8 cellular contexts compared by ENCODE assay signal in the genomic region with DNA sequence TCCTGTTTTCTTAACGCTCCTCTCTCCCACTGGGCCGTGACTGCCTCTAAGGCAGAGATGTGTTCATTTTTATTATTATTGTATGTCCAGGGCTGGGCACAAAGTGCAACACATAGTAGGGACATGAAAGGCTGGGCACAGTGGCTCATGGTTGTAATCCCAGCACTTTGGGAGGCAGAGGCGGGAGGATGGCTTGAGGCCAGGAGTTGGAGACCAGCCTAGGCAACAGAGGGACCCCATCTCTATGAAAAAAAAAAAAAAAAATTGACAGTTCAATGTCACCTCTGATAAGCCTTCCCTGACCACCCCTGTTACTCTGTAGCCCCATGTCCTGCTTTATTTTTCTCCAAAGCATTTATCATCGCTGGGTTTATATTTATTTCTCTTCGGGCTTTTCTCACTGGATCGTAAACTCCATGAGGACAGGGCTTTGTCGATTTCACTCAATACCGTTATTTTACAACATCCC. TPM values are rescaled to one million over a fixed set of nuclear protein-coding genes. Genes with fewer than 3 reads are reported as not detected.
DNase-seq lines count a peak whose midpoint lies in the region; ATAC-seq, FAIRE-seq and TF ChIP-seq lines count a peak whose summit lies in the region.

No MANE protein-coding gene starts in this region.

- no peak overlapping the region for H3K4me2 ChIP-seq in K562 (ENCODE audit: insufficient read depth, low read length)

- H3K9me3 ChIP-seq in heart left ventricle, result no peaks in the 10 kb centered on the region
- H3K9me3 ChIP-seq in K562 (replicated peaks; ENCODE audit: control insufficient read depth, insufficient read depth, low read depth, low read length), result peaks cover 7% of the 10 kb centered on the region
- no peaks in the 10 kb centered on the region for H3K9me3 ChIP-seq in muscle layer of colon (ENCODE audit: low read length)

- no peak for TF ChIP-seq EP300 in K562 (IDR thresholded peaks at IDR 0.05; ENCODE audit: low read length)

- TF ChIP-seq RAD21 in K562 (CRISPR knock-in tag; conservative IDR thresholded peaks at IDR 0.05 in 1 of 2, IDR thresholded peaks at IDR 0.05 in 1 of 2), result no peak

- peaks cover 24% of the 10 kb centered on the region for H3K36me3 Mint-ChIP-seq in type B pancreatic cell

- H3K4me3 ChIP-seq in heart left ventricle (peak overlapping the region in 9 of 12 donors; percentile 68 to 86 (median 77)), K562 (no peak overlapping the region), muscle layer of colon (ENCODE audit: low read depth in 1 of 2, low read length in 2 of 2) (peak overlapping the region; percentile 38 to 97), foreskin fibroblast (ENCODE audit: low read depth in 1 of 2, low read length in 2 of 2) (peak overlapping the region in 1 of 2 donors; percentile 10)

- intact Hi-C loops in heart left ventricle (cut with DNase I), result loop anchor here in 1 of 10 donors (2.0 kb wide), 1 partner anchor 17 kb away; a partner anchor contains a TSS
- intact Hi-C loops in Right ventricle myocardium inferior (cut with DNase I), result no loop called here
- intact Hi-C loops in K562 (cut with micrococcal nuclease), result loop anchor here (2.0 to 5.0 kb wide), 3 partner anchors 17 to 278 kb away; a partner anchor contains a TSS

- peak overlapping the region; percentile 86 for H2AFZ ChIP-seq in K562 (ENCODE audit: low read depth, low read length)

- FAIRE-seq in K562 (lab: Jason Lieb, UNC), result no peak

- no peak overlapping the region for H3K9ac ChIP-seq in K562 (ENCODE audit: insufficient read depth in 1 of 2, low read depth in 2 of 2, low read length in 2 of 2)
- H3K9ac ChIP-seq in muscle layer of colon (ENCODE audit: low read length), result no peak overlapping the region

- POLR2A ChIA-PET in K562 (lab: Yijun Ruan, JAX), result interaction anchor here (0.8 to 12.1 kb wide), 7 partner anchors 16 to 353 kb away, joined by 3 to 109 read pairs (median 4); a partner anchor contains a TSS

- peaks cover 45% of the 10 kb centered on the region for H3K79me2 ChIP-seq in K562 (ENCODE audit: control insufficient read depth, insufficient read depth, low read length)

- in situ Hi-C loops in K562 (cut with MboI), result no loop called here

- BruUV-seq in K562 (replicated peaks; lab: Mats Ljungman, UMichigan), result no TSS peak

- H4K20me1 ChIP-seq in K562 (replicated peaks; ENCODE audit: control insufficient read depth, insufficient read depth, low read length), result no peaks in the 10 kb centered on the region; the same call in 1 of the 2 replicates

- ATAC-seq in heart left ventricle, result no peak
- no peak for ATAC-seq in Right ventricle myocardium inferior
- ATAC-seq in K562, result no peak
- ATAC-seq in GM19328 (IDR thresholded peaks at IDR 0.05; ENCODE audit: unreplicated experiment), result no peak

- H3K9me1 ChIP-seq in K562 (ENCODE audit: control insufficient read depth, insufficient read depth, low read length), result no peaks in the 10 kb centered on the region

- no peak for TF ChIP-seq POLR2A in heart left ventricle (IDR thresholded peaks at IDR 0.05)
- TF ChIP-seq POLR2A in K562 (conservative IDR thresholded peaks at IDR 0.05), result no peak

- no peak for DNase-seq in heart left ventricle
- no peak for DNase-seq in Right ventricle myocardium inferior (ENCODE audit: missing footprints)
- DNase-seq in K562 (ENCODE audit: extremely low read depth in 1 of 4, low spot score in 3 of 4), result no peak
- no peak for DNase-seq in type B pancreatic cell (ENCODE audit: extremely low spot score, unreplicated experiment)
- no peak for DNase-seq in foreskin fibroblast
- DNase-seq in cerebellar cortex (ENCODE audit: low spot score), result no peak

- H3K27me3 Mint-ChIP-seq in type B pancreatic cell, result peaks cover 2% of the 10 kb centered on the region

- H3K9me3 Mint-ChIP-seq in type B pancreatic cell, result peaks cover 5% of the 10 kb centered on the region

- H3K4me1 ChIP-seq in heart left ventricle (peaks cover 0 to 42% (median 19%) of the 10 kb centered on the region in 12 donors), K562 (replicated peaks in 1 of 2; ENCODE audit: control insufficient read depth in 2 of 2, insufficient read depth in 2 of 2, low read length in 2 of 2) (peaks cover 20 to 27% of the 10 kb centered on the region in 2 experiments; a peak in 4 of 5 replicates), muscle layer of colon (ENCODE audit: insufficient read depth, low read length) (peaks cover 37% of the 10 kb centered on the region)

- WGBS in heart left ventricle, 4 donors, result 71 to 74% (median 72%) methylated on average over 8 of the region's 8 CpGs
- WGBS in K562 (ENCODE audit: insufficient coverage, low coverage, missing lambda C conversion rate), result 94% methylated on average over 7 of the region's 8 CpGs

- H3K27ac Mint-ChIP-seq in type B pancreatic cell, result peak overlapping the region; percentile 97

- peak overlapping the region; percentile 100 for H3K4me3 Mint-ChIP-seq in type B pancreatic cell

- H3K36me3 ChIP-seq in heart left ventricle (peaks cover 0 to 13% (median 0%) of the 10 kb centered on the region in 9 donors), K562 (ENCODE audit: control insufficient read depth, insufficient read depth, low read length) (peaks cover 30% of the 10 kb centered on the region), muscle layer of colon (ENCODE audit: insufficient read depth, low read length) (no peaks in the 10 kb centered on the region)

- H3K4me1 Mint-ChIP-seq in type B pancreatic cell (ENCODE audit: unreplicated experiment), result peaks cover 37% of the 10 kb centered on the region

- H3K27ac ChIP-seq in heart left ventricle (peak overlapping the region in 8 of 12 donors; percentile 46 to 93 (median 89)), K562 (ENCODE audit: extremely low read depth, low read depth, low read length) (peak overlapping the region; percentile 42), muscle layer of colon (ENCODE audit: low read depth, low read length) (peak overlapping the region; percentile 71)

- H3K27me3 ChIP-seq in heart left ventricle (no peaks in the 10 kb centered on the region), K562 (ENCODE audit: control insufficient read depth in 2 of 2, insufficient read depth in 2 of 2, low read length in 2 of 2) (no peaks in the 10 kb centered on the region), muscle layer of colon (ENCODE audit: control insufficient read depth in 1 of 2, insufficient read depth in 2 of 2, low read length in 2 of 2) (no peaks in the 10 kb centered on the region)

- CTCF ChIA-PET in K562 (lab: Yijun Ruan, JAX; ENCODE audit: low intra/inter-chr PET ratio), result interaction anchor here (0.9 kb wide), 1 partner anchor 50 kb away, joined by 3 read pairs; no protein-coding TSS in a partner anchor

- TF ChIP-seq CTCF in heart left ventricle (IDR thresholded peaks at IDR 0.05) (no peak), K562 (IDR thresholded peaks at IDR 0.05 in 2 of 3, conservative IDR thresholded peaks at IDR 0.05 in 1 of 3; ENCODE audit: insufficient read depth in 2 of 3, low read depth in 1 of 3, low read length in 3 of 3) (no peak), type B pancreatic cell (conservative IDR thresholded peaks at IDR 0.05) (no peak), foreskin fibroblast (IDR thresholded peaks at IDR 0.05; ENCODE audit: low read depth, low read length) (no peak)

RNA-seq across cellular contexts. Expression of a gene that starts 0.5 kb away (rescaled TPM):
- 10 to 100 TPM; 30.5 to 58.7 (median 49.7) TPM for total RNA-seq in heart left ventricle
- 10 to 100 TPM; 15.7 to 84.1 TPM for polyA plus RNA-seq in heart left ventricle
- total RNA-seq in Right ventricle myocardium inferior, result 45.1 TPM
- 86.7 and 121 TPM in 2 replicates for total RNA-seq in K562 (2011; cell fraction: chromatin; rRNA removed; ENCODE audit: low replicate concordance)
- 37.9 and 42.4 TPM in 2 replicates for total RNA-seq in K562 (2011; cell fraction: nucleolus; rRNA removed)
- 54.9 and 55.4 TPM in 2 replicates for total RNA-seq in K562 (2011; cell fraction: nucleoplasm; rRNA removed)
- 194 and 213 TPM in 2 replicates for total RNA-seq in K562 (2014; rRNA removed)
- total RNA-seq in K562 (2014; rRNA removed; fragmentation: Illumina TruSeq; extraction: Trizol), result 215 and 244 TPM in 2 replicates
- 220 and 231 TPM in 2 replicates for total RNA-seq in K562 (2015; rRNA removed; fragmentation: Illumina TruSeq; extraction: Trizol)
- 205 and 217 TPM in 2 replicates for total RNA-seq in K562 (2021)
- 199 and 297 TPM in 2 replicates for polyA plus RNA-seq in K562 (2011; rRNA removed)
- polyA plus RNA-seq in K562 (2011; cell fraction: cytosol; rRNA removed), result 175 and 205 TPM in 2 replicates
- 41.2 and 60.5 TPM in 2 replicates for polyA plus RNA-seq in K562 (2011; cell fraction: nucleus; rRNA removed)
- 207 and 215 TPM in 2 replicates for polyA plus RNA-seq in K562 (2012)
- polyA plus RNA-seq in K562 (2014; fragmentation: Illumina TruSeq; extraction: Trizol), result 293 and 299 TPM in 2 replicates
- 100 to 1,000 TPM in 1 of 2 experiments, 10 to 100 TPM in 1; 82.8 to 133 TPM for polyA plus RNA-seq in K562 (2014; fragmentation: Nextera tagmentation; extraction: Ambion mirVana)
- polyA plus RNA-seq in K562 (2014; rRNA removed), result 250 and 273 TPM in 2 replicates
- polyA minus RNA-seq in K562 (2011; rRNA and poly(A)+ RNA removed), result 138 and 156 TPM in 2 replicates
- 63.5 and 64.3 TPM in 2 replicates for polyA minus RNA-seq in K562 (2011; cell fraction: cytosol; rRNA and poly(A)+ RNA removed)
- 11.0 and 20.4 TPM in 2 replicates for polyA minus RNA-seq in K562 (2011; cell fraction: nucleus; rRNA and poly(A)+ RNA removed)
- total RNA-seq in type B pancreatic cell (ENCODE audit: low replicate concordance), result 102 and 155 TPM in 2 replicates

RNA-seq across cellular contexts. Expression of a gene that starts 16.6 kb away (rescaled TPM):
- total RNA-seq in heart left ventricle, result 10 to 100 TPM; 16.5 to 35.0 (median 24.7) TPM
- polyA plus RNA-seq in heart left ventricle, result 10 to 100 TPM in 1 of 2 donors, 1 to 10 TPM in 1; 9.6 to 10.4 TPM
- total RNA-seq in Right ventricle myocardium inferior, result 20.5 TPM
- 66.1 and 83.6 TPM in 2 replicates for total RNA-seq in K562 (2011; cell fraction: chromatin; rRNA removed; ENCODE audit: low replicate concordance)
- total RNA-seq in K562 (2011; cell fraction: nucleolus; rRNA removed), result 24.1 and 34.0 TPM in 2 replicates
- total RNA-seq in K562 (2011; cell fraction: nucleoplasm; rRNA removed), result 30.9 TPM in 2 replicates
- 18.3 and 26.0 TPM in 2 replicates for total RNA-seq in K562 (2014; rRNA removed)
- 19.6 and 24.1 TPM in 2 replicates for total RNA-seq in K562 (2014; rRNA removed; fragmentation: Illumina TruSeq; extraction: Trizol)
- 13.2 and 19.1 TPM in 2 replicates for total RNA-seq in K562 (2015; rRNA removed; fragmentation: Illumina TruSeq; extraction: Trizol)
- total RNA-seq in K562 (2021), result 59.5 and 75.6 TPM in 2 replicates
- polyA plus RNA-seq in K562 (2011; rRNA removed), result 4.0 and 5.3 TPM in 2 replicates
- polyA plus RNA-seq in K562 (2011; cell fraction: cytosol; rRNA removed), result 2.2 and 3.7 TPM in 2 replicates
- 14.1 and 22.9 TPM in 2 replicates for polyA plus RNA-seq in K562 (2011; cell fraction: nucleus; rRNA removed)
- polyA plus RNA-seq in K562 (2012), result 11.1 and 39.1 TPM in 2 replicates
- polyA plus RNA-seq in K562 (2014; fragmentation: Illumina TruSeq; extraction: Trizol), result 33.5 and 33.7 TPM in 2 replicates
- 1 to 10 TPM; 2.2 to 8.0 TPM for polyA plus RNA-seq in K562 (2014; fragmentation: Nextera tagmentation; extraction: Ambion mirVana)
- 14.4 and 17.6 TPM in 2 replicates for polyA plus RNA-seq in K562 (2014; rRNA removed)
- 14.0 and 14.6 TPM in 2 replicates for polyA minus RNA-seq in K562 (2011; rRNA and poly(A)+ RNA removed)
- 23.3 and 31.7 TPM in 2 replicates for polyA minus RNA-seq in K562 (2011; cell fraction: cytosol; rRNA and poly(A)+ RNA removed)
- 7.5 and 15.8 TPM in 2 replicates for polyA minus RNA-seq in K562 (2011; cell fraction: nucleus; rRNA and poly(A)+ RNA removed)
- total RNA-seq in type B pancreatic cell (ENCODE audit: low replicate concordance), result 59.9 and 71.4 TPM in 2 replicates
